1 cellular context compared by ENCODE assay signal in genomic region chr17:7356072-7356549, GRCh38.
A peak's percentile ranks its signal among the peaks of the same experiment; 100 is the strongest.
TF ChIP-seq lines count a peak whose summit lies in the region.

No MANE protein-coding gene starts in this region.

TF ChIP-seq in K562, 482 proteins besides CTCF, POLR2A, EP300 and RAD21 (continued from another document and continues in another):
- TF ChIP-seq CHD7 (IDR thresholded peaks at IDR 0.05; ENCODE audit: low read depth, low read length) (no peak), ZNF79 (CRISPR knock-in tag; IDR thresholded peaks at IDR 0.05; ENCODE audit: low read depth) (no peak), NR3C1 (CRISPR knock-in tag; IDR thresholded peaks at IDR 0.05) (no peak), CHD1 (IDR thresholded peaks at IDR 0.05; ENCODE audit: low read length) (no peak), MEF2A (IDR thresholded peaks at IDR 0.05; ENCODE audit: control insufficient read depth, low read depth, low read length) (no peak), POLR2AphosphoS5 (IDR thresholded peaks at IDR 0.05; ENCODE audit: control insufficient read depth, insufficient read depth, low read depth, low read length) (no peak), ZNF707 (CRISPR knock-in tag; conservative IDR thresholded peaks at IDR 0.05) (no peak), SUPT5H (IDR thresholded peaks at IDR 0.05) (no peak), ZNF695 (CRISPR knock-in tag; IDR thresholded peaks at IDR 0.05) (no peak), SMAD1 (IDR thresholded peaks at IDR 0.05; ENCODE audit: low read depth, low read length, partially characterized antibody) (no peak), XRCC4 (IDR thresholded peaks at IDR 0.05; ENCODE audit: extremely low read depth, insufficient read depth, insufficient read length) (no peak), VEZF1 (CRISPR knock-in tag; IDR thresholded peaks at IDR 0.05) (peak; percentile 56; the same call in 1 of the 2 replicates), CTBP1 (IDR thresholded peaks at IDR 0.05; ENCODE audit: borderline replicate concordance) (peak; percentile 89), ZHX1 (conservative IDR thresholded peaks at IDR 0.05; ENCODE audit: low read length) (no peak), ZNF277 (CRISPR knock-in tag; IDR thresholded peaks at IDR 0.05; ENCODE audit: borderline replicate concordance) (no peak), BRF1 (IDR thresholded peaks at IDR 0.05; ENCODE audit: borderline replicate concordance, extremely low read depth, insufficient read length) (no peak), ZC3H4 (CRISPR knock-in tag; IDR thresholded peaks at IDR 0.05; ENCODE audit: borderline replicate concordance) (no peak), SMARCA4 (IDR thresholded peaks at IDR 0.05) (no peak), BRD4 (IDR thresholded peaks at IDR 0.05) (no peak), PHF8 (IDR thresholded peaks at IDR 0.05; ENCODE audit: borderline replicate concordance, low read length) (no peak), TAF1 (IDR thresholded peaks at IDR 0.05; ENCODE audit: control insufficient read depth, extremely low read depth, insufficient read depth, low read length, severe bottlenecking) (no peak), GTF3C2 (IDR thresholded peaks at IDR 0.05; ENCODE audit: borderline replicate concordance, extremely low read depth, insufficient read length) (no peak)
- TF ChIP-seq, protein P1, sequence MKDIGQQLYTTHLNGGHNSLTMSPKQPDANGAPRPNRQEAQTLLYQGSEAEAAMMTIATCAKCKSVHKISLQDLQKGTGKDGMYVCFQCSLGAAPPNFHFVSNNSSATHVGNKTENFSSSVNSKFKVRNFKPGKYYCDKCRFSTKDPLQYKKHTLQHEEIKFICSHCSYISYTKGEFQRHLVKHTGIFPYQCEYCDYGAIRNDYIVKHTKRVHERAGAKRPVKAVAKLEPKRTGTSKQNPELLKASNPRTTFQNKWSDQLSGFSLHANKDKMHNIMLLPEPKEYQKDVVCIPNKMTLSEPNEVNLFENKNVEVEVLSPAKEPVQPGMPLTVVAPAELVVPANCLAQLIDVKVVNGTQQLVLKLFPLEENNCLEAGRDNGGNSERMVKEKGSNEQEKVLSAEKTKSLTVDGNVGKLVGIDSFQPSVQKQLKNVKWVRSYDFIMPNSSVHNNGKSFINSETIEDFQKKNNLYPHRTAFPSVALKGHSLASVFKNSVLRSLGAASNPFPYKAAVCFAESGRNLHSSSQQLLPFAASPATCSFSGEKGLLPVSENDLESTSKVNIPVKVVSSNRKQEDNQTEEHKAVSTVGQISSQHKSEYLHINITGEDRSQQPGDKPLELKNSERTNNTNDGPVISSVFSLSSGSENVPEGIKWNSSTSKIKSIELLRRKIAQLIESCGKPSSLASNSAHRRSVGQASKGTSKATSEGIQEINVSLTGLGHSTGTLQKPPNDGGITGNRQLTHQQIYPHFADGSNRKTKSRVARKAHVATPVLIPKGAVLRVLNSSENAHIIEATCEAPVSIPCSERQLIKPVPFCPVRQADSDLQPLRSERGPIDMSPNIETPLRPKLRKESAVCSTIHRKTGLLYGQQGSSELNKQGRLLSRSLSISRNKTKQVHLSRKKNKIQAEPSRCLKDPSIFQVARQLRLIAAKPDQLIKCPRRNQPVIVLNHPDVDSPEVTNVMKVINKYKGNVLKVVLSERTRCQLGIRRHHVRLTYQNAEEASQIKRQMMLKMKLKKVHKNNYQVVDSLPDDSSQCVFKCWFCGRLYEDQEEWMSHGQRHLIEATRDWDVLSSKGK (CRISPR knock-in tag; IDR thresholded peaks at IDR 0.05), result no peak
- TF ChIP-seq, protein P2, sequence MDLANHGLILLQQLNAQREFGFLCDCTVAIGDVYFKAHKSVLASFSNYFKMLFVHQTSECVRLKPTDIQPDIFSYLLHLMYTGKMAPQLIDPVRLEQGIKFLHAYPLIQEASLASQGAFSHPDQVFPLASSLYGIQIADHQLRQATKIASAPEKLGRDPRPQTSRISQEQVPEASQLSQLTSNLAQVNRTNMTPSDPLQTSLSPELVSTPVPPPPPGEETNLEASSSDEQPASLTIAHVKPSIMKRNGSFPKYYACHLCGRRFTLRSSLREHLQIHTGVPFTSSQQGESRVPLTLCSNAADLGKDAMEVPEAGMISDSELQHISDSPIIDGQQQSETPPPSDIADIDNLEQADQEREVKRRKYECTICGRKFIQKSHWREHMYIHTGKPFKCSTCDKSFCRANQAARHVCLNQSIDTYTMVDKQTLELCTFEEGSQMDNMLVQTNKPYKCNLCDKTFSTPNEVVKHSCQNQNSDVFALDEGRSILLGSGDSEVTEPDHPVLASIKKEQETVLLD (IDR thresholded peaks at IDR 0.05), result no peak
